Comparison of ENCODE assay signal across 8 cellular contexts in genomic region chr22:49767355-49768062, GRCh38.
DNase-seq lines count a peak whose midpoint lies in the region; ATAC-seq, FAIRE-seq and TF ChIP-seq lines count a peak whose summit lies in the region.

No MANE protein-coding gene starts in this region.

- H3K27me3 Mint-ChIP-seq in CD14-positive monocyte (ENCODE audit: low read depth in 3 of 3): peaks cover 6 to 19% (median 10%) of the 10 kb centered on the region in 3 donors
- no peaks in the 10 kb centered on the region for H3K27me3 Mint-ChIP-seq in stimulated activated naive CD8-positive, alpha-beta T cell treated with anti-CD3 and anti-CD28 coated beads, Interleukin-15, amount 100 ng/mL, for 72 hours

- no peak overlapping the region for H3K27ac Mint-ChIP-seq in CD14-positive monocyte
- no peak overlapping the region for H3K27ac Mint-ChIP-seq in stimulated activated naive CD8-positive, alpha-beta T cell treated with anti-CD3 and anti-CD28 coated beads, Interleukin-15, amount 100 ng/mL, for 72 hours

- TF ChIP-seq POLR2A in GM12892 (IDR thresholded peaks at IDR 0.05; ENCODE audit: low read depth, low read length): no peak

- TF ChIP-seq CTCF in CD14-positive monocyte (IDR thresholded peaks at IDR 0.05): peak; percentile 85

- DNase-seq in CD14-positive monocyte (ENCODE audit: low spot score) (peak; percentile 52), GM12892 (ENCODE audit: insufficient read length) (no peak), NOMO-1 treated with dmso at 0.1 percent for 144 hours (lab: John Stamatoyannopoulos, UW; ENCODE audit: unreplicated experiment) (peak; percentile 20), iPS DF 19.7 (ENCODE audit: low read depth, low spot score) (peak; percentile 42), medulla oblongata (ENCODE audit: extremely low spot score) (no peak)
- DNase-seq in activated naive CD4-positive, alpha-beta T cell treated with anti-CD3 and anti-CD28 coated beads, Interleukin-2, amount 50 U/mL, for 16 hours: peak; percentile 14
- peak; percentile 42 to 46 for DNase-seq in stimulated activated naive CD8-positive, alpha-beta T cell treated with anti-CD3 and anti-CD28 coated beads, Interleukin-15, amount 100 ng/mL, for 72 hours

- peaks cover 5 to 10% of the 10 kb centered on the region in 2 donors for H3K36me3 Mint-ChIP-seq in CD14-positive monocyte

- peak; percentile 78 for FAIRE-seq in GM12892 (lab: Jason Lieb, UNC)

- peak; percentile 34 for ATAC-seq in stimulated activated naive CD8-positive, alpha-beta T cell treated with anti-CD3 and anti-CD28 coated beads, Interleukin-15, amount 100 ng/mL, for 72 hours
- no peak for ATAC-seq in GM21528 (IDR thresholded peaks at IDR 0.05; ENCODE audit: low FRiP score, unreplicated experiment)

- intact Hi-C loops in CD14-positive monocyte (cut with micrococcal nuclease): loop anchor here (5.0 kb wide), 1 partner anchor 265 kb away; no protein-coding TSS in a partner anchor

- no peaks in the 10 kb centered on the region for H3K4me1 Mint-ChIP-seq in CD14-positive monocyte
- H3K4me1 Mint-ChIP-seq in stimulated activated naive CD8-positive, alpha-beta T cell treated with anti-CD3 and anti-CD28 coated beads, Interleukin-15, amount 100 ng/mL, for 72 hours: peaks cover 26% of the 10 kb centered on the region

- peaks cover 7 to 22% (median 15%) of the 10 kb centered on the region in 7 donors for H3K9me3 Mint-ChIP-seq in CD14-positive monocyte
- peaks cover 6 to 10% of the 10 kb centered on the region in 2 donors for H3K9me3 Mint-ChIP-seq in stimulated activated naive CD8-positive, alpha-beta T cell treated with anti-CD3 and anti-CD28 coated beads, Interleukin-15, amount 100 ng/mL, for 72 hours

- H3K4me3 Mint-ChIP-seq in CD14-positive monocyte: no peak overlapping the region
- no peak overlapping the region for H3K4me3 Mint-ChIP-seq in stimulated activated naive CD8-positive, alpha-beta T cell treated with anti-CD3 and anti-CD28 coated beads, Interleukin-15, amount 100 ng/mL, for 72 hours

Comparison
In these comparisons a context has a peak if more than half of its experiments do, and no peak if none do; other contexts are left out.
1. DNase-seq: peak in CD14-positive monocyte (single experiment), NOMO-1 treated with dmso at 0.1 percent for 144 hours (single experiment), activated naive CD4-positive, alpha-beta T cell treated with anti-CD3 and anti-CD28 coated beads, Interleukin-2, amount 50 U/mL, for 16 hours (single experiment), iPS DF 19.7 (single experiment) and stimulated activated naive CD8-positive, alpha-beta T cell treated with anti-CD3 and anti-CD28 coated beads, Interleukin-15, amount 100 ng/mL, for 72 hours (2 of 2); none in GM12892 (single experiment) and medulla oblongata (single experiment).